ENCODE assay signal across 8 cellular contexts in genomic region chr22:37658133-37659065, GRCh38. TPM values are rescaled to one million over a fixed set of nuclear protein-coding genes. Genes with fewer than 3 reads are reported as not detected.
DNase-seq lines count a peak whose midpoint lies in the region; ATAC-seq and TF ChIP-seq lines count a peak whose summit lies in the region.

Gene PDXP (plus strand): TSS chr22:37658723. CDS start chr22:37658783, 60 bp downstream.

- H3K27me3 Mint-ChIP-seq in WTC11 (ENCODE audit: low read depth) (no peaks in the 10 kb centered on the region), immature natural killer cell (ENCODE audit: low read depth in 3 of 3) (peaks cover 3 to 7% (median 6%) of the 10 kb centered on the region in 3 donors)

- peak within 1 kb of the TSS; percentile 97 for H3K27ac Mint-ChIP-seq in WTC11
- peak within 1 kb of the TSS; percentile 86 to 97 (median 94) for H3K27ac Mint-ChIP-seq in immature natural killer cell

- peak within 1 kb of the TSS; percentile 85 for H3K27ac ChIP-seq in AG04450 (ENCODE audit: low read depth, low read length)
- H3K27ac ChIP-seq in caudate nucleus (ENCODE audit: low read depth, low read length) = peak within 1 kb of the TSS; percentile 84

- DNase-seq in AG04450 (ENCODE audit: low read depth, low spot score) = peak; percentile 100
- peak; percentile 96 for DNase-seq in NCI-H226
- peak; percentile 98 for DNase-seq in WTC11 (ENCODE audit: low spot score)
- DNase-seq in caudate nucleus (lab: John Stamatoyannopoulos, UW) = peak; percentile 70 to 100 (median 98)
- peak; percentile 99 for DNase-seq in immature natural killer cell
- DNase-seq in smooth muscle cell of the brain vasculature (ENCODE audit: low read depth, low spot score) = peak; percentile 100

- ATAC-seq in GM18909 (IDR thresholded peaks at IDR 0.05; ENCODE audit: poor library complexity, unreplicated experiment) (peak; percentile 82), HG03175 (IDR thresholded peaks at IDR 0.05; ENCODE audit: unreplicated experiment) (peak; percentile 88), WTC11 (peak; percentile 96)

- H3K4me1 Mint-ChIP-seq in WTC11 = peaks cover 29% of the 10 kb centered on the region
- peaks cover 41 to 42% of the 10 kb centered on the region in 2 donors for H3K4me1 Mint-ChIP-seq in immature natural killer cell

- H3K4me3 ChIP-seq in AG04450 (ENCODE audit: low read depth, low read length) = peak within 1 kb of the TSS; percentile 78

- H3K36me3 Mint-ChIP-seq in WTC11 = peaks cover 6% of the 10 kb centered on the region
- H3K36me3 Mint-ChIP-seq in immature natural killer cell = peaks cover 0 to 3% (median 3%) of the 10 kb centered on the region in 3 donors

- CTCF ChIA-PET in AG04450 (lab: Charles Lee) (interaction anchor here (0.9 to 3.4 kb wide), 6 partner anchors 13 to 96 kb away, joined by 3 to 54 read pairs (median 5); no protein-coding TSS in a partner anchor), WTC11 (lab: Charles Lee) (interaction anchor here (0.6 to 12.1 kb wide), 23 partner anchors 9 to 159 kb away, joined by 3 to 161 read pairs (median 7); partner anchors contain the start of genes GCAT, GGA1, NOL12 and SH3BP1)

- H3K9me3 Mint-ChIP-seq in WTC11 (no peaks in the 10 kb centered on the region), immature natural killer cell (no peaks in the 10 kb centered on the region)

- POLR2A ChIA-PET in AG04450 (lab: Yijun Ruan, JAX) = interaction anchor here (0.8 to 3.9 kb wide), 15 partner anchors 9 to 112 kb away, joined by 3 to 46 read pairs (median 5); partner anchors contain the start of genes GGA1, LGALS1 and NOL12
- POLR2A ChIA-PET in WTC11 (lab: Charles Lee) = interaction anchor here (0.5 to 1.9 kb wide), 11 partner anchors 9 to 82 kb away, joined by 3 to 8 read pairs (median 5); partner anchors contain the start of genes GGA1 and NOL12

- TF ChIP-seq CTCF in AG04450 (IDR thresholded peaks at IDR 0.05; ENCODE audit: low read depth, low read length) (no peak), WTC11 (IDR thresholded peaks at IDR 0.05) (no peak)

- H3K4me3 Mint-ChIP-seq in WTC11 (peak within 1 kb of the TSS; percentile 82), immature natural killer cell (peak within 1 kb of the TSS; percentile 84 to 91 (median 89))

- no peaks in the 10 kb centered on the region for H3K9me3 ChIP-seq in AG04450 (ENCODE audit: control insufficient read depth, insufficient read depth, low read length)

- no peaks in the 10 kb centered on the region for H3K27me3 ChIP-seq in AG04450 (ENCODE audit: control insufficient read depth, insufficient read depth, low read length)

TF ChIP-seq in WTC11, 78 proteins besides CTCF, POLR2A, EP300 and RAD21 (continues in another document):
- TF ChIP-seq ARID4B (CRISPR knock-in tag; IDR thresholded peaks at IDR 0.05; ENCODE audit: borderline replicate concordance) = peak; percentile 75
- TF ChIP-seq SOX15 (CRISPR knock-in tag; IDR thresholded peaks at IDR 0.05) = no peak
- TF ChIP-seq RORB (CRISPR knock-in tag; IDR thresholded peaks at IDR 0.05) = no peak
- no peak for TF ChIP-seq ZBTB21 (CRISPR knock-in tag; IDR thresholded peaks at IDR 0.05; ENCODE audit: borderline replicate concordance)
- TF ChIP-seq ZNF532 (CRISPR knock-in tag; IDR thresholded peaks at IDR 0.05; ENCODE audit: borderline replicate concordance) = no peak
- TF ChIP-seq NR1H2 (CRISPR knock-in tag; IDR thresholded peaks at IDR 0.05) = no peak
- TF ChIP-seq ATF3 (CRISPR knock-in tag; conservative IDR thresholded peaks at IDR 0.05) = no peak
- no peak for TF ChIP-seq CDX4 (CRISPR knock-in tag; IDR thresholded peaks at IDR 0.05; ENCODE audit: borderline replicate concordance)
- TF ChIP-seq ZNF263 (CRISPR knock-in tag; IDR thresholded peaks at IDR 0.05; ENCODE audit: low read depth) = no peak
- no peak for TF ChIP-seq GTF2I (CRISPR knock-in tag; conservative IDR thresholded peaks at IDR 0.05)
- no peak for TF ChIP-seq PREB (CRISPR knock-in tag; IDR thresholded peaks at IDR 0.05; ENCODE audit: borderline replicate concordance)
- TF ChIP-seq SP1 (CRISPR knock-in tag; conservative IDR thresholded peaks at IDR 0.05) = peak; percentile 79
- no peak for TF ChIP-seq NFATC4 (CRISPR knock-in tag; IDR thresholded peaks at IDR 0.05)

RNA-seq across cellular contexts. Expression of gene PDXP, which starts in this region (rescaled TPM):
- polyA plus RNA-seq in AG04450 (2011; rRNA removed) = 11.7 and 17.7 TPM in 2 replicates
- 6.3 and 9.7 TPM in 2 replicates for polyA minus RNA-seq in AG04450 (2011; rRNA and poly(A)+ RNA removed)
- 36.1 to 42.5 TPM (median 42.3 TPM) in 3 replicates for total RNA-seq in WTC11 (2021)
- polyA plus RNA-seq in immature natural killer cell = 10 to 100 TPM in 1 of 3 donors, 1 to 10 TPM in 2; 2.2 to 13.2 (median 7.7) TPM

Comparison
In these comparisons a context has a peak if more than half of its experiments do, and no peak if none do; other contexts are left out.
1. Peak in every context shown above with its lines: DNase-seq, ATAC-seq, H3K4me3 ChIP-seq and H3K27ac ChIP-seq.